In the genomic region with DNA sequence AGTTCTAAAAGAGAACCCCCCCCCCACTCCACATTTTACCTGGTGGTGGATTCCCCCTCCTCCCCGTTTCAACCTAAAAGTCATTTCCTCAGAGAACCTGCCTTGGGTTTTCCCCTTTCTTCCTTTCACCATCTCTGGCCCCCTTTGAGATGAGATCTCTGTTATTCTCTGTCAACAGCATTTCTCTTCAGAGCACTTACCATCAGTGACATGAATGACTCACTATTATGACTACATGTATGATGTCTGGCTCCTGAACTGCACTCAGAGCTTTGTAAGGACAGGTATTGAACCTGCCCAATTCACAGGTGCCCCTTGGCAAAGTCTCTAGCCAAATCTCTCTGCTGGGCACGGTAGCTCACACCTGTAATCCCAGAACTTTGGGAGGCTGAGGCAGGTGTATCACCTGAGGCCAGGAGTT, we compare ENCODE assay signal across 11 cellular contexts.
DNase-seq lines count a peak whose midpoint lies in the region; ATAC-seq, FAIRE-seq and TF ChIP-seq lines count a peak whose summit lies in the region.
"Had no signal": no experiment of that assay in that cellular context is flagged by ENCODE, and none has a peak within 500 bp of the region (broad histone marks: within the 10 kb centered on the region; RNA-seq: fewer than 3 reads in every experiment).

No MANE protein-coding gene starts in this region.

- H3K4me3 ChIP-seq in keratinocyte (ENCODE audit: control insufficient read depth in 2 of 3, extremely low read depth in 1 of 3, insufficient read depth in 2 of 3, low read depth in 1 of 3, low read length in 3 of 3): no peak overlapping the region
- H3K4me3 ChIP-seq: adrenal gland had no signal

- no peak for FAIRE-seq in keratinocyte (lab: Jason Lieb, UNC)
- FAIRE-seq: endometrium had no signal

- intact Hi-C loops in CD4-positive, alpha-beta T cell (cut with DNase I, micrococcal nuclease): no loop called here
- intact Hi-C loops in left ventricle myocardium superior (cut with micrococcal nuclease): no loop called here

- peak; percentile 89 for ATAC-seq in CD4-positive, alpha-beta T cell (ENCODE audit: poor library complexity)
- ATAC-seq in GM19351 (IDR thresholded peaks at IDR 0.05; ENCODE audit: unreplicated experiment): peak; percentile 61
- no peak for ATAC-seq in left ventricle myocardium superior
- no peak for ATAC-seq in GM21381 (IDR thresholded peaks at IDR 0.05; ENCODE audit: unreplicated experiment)

- no peaks in the 10 kb centered on the region for H3K9me3 ChIP-seq in CD4-positive, alpha-beta T cell (ENCODE audit: control insufficient read depth, low read length)
- H3K9me3 ChIP-seq in keratinocyte (ENCODE audit: control insufficient read depth, low read depth, low read length): no peaks in the 10 kb centered on the region
- H3K9me3 ChIP-seq: adrenal gland had no signal

- H3K27ac Mint-ChIP-seq in CD4-positive, alpha-beta T cell: peak overlapping the region; percentile 78
- H3K27ac Mint-ChIP-seq in activated CD4-positive, alpha-beta memory T cell treated with anti-CD3 and anti-CD28 coated beads, Interleukin-2, amount 10 ng/mL, durations not matched to agents 7 days and 5 days: peak overlapping the region; percentile 22

- H3K4me2 ChIP-seq in keratinocyte (ENCODE audit: control insufficient read depth, extremely low read depth, insufficient read depth, low read depth, low read length): no peak overlapping the region

- no peaks in the 10 kb centered on the region for H3K27me3 Mint-ChIP-seq in CD4-positive, alpha-beta T cell
- no peaks in the 10 kb centered on the region for H3K27me3 Mint-ChIP-seq in activated CD4-positive, alpha-beta memory T cell treated with anti-CD3 and anti-CD28 coated beads, Interleukin-2, amount 10 ng/mL, durations not matched to agents 7 days and 5 days

- peaks cover 12% of the 10 kb centered on the region for H3K4me1 Mint-ChIP-seq in CD4-positive, alpha-beta T cell (ENCODE audit: low read depth)
- peaks cover 8% of the 10 kb centered on the region for H3K4me1 Mint-ChIP-seq in activated CD4-positive, alpha-beta memory T cell treated with anti-CD3 and anti-CD28 coated beads, Interleukin-2, amount 10 ng/mL, durations not matched to agents 7 days and 5 days

- no peaks in the 10 kb centered on the region for H3K36me3 Mint-ChIP-seq in CD4-positive, alpha-beta T cell (ENCODE audit: low read depth)
- no peaks in the 10 kb centered on the region for H3K36me3 Mint-ChIP-seq in activated CD4-positive, alpha-beta memory T cell treated with anti-CD3 and anti-CD28 coated beads, Interleukin-2, amount 10 ng/mL, durations not matched to agents 7 days and 5 days (ENCODE audit: low read depth)

- no peaks in the 10 kb centered on the region for H3K9me1 ChIP-seq in keratinocyte (ENCODE audit: control insufficient read depth, extremely low read depth, insufficient read depth, low read length)

- no peak for TF ChIP-seq CTCF in CD4-positive, alpha-beta T cell (IDR thresholded peaks at IDR 0.05)
- TF ChIP-seq CTCF in keratinocyte (optimal IDR thresholded peaks at IDR 0.05 in 1 of 3, IDR thresholded peaks at IDR 0.05 in 1 of 3, conservative IDR thresholded peaks at IDR 0.05 in 1 of 3; ENCODE audit: extremely low read depth in 1 of 3, insufficient read depth in 2 of 3, low read length in 3 of 3): no peak

- H2AFZ ChIP-seq in keratinocyte (ENCODE audit: control insufficient read depth, low read length): no peak overlapping the region

- no peak overlapping the region for H3K4me3 Mint-ChIP-seq in CD4-positive, alpha-beta T cell
- H3K4me3 Mint-ChIP-seq in activated CD4-positive, alpha-beta memory T cell treated with anti-CD3 and anti-CD28 coated beads, Interleukin-2, amount 10 ng/mL, durations not matched to agents 7 days and 5 days: no peak overlapping the region

- POLR2A ChIA-PET in CD4-positive, alpha-beta T cell (lab: Charles Lee): no interaction called here
- POLR2A ChIA-PET in activated CD4-positive, alpha-beta memory T cell treated with anti-CD3 and anti-CD28 coated beads, Interleukin-2, amount 10 ng/mL, durations not matched to agents 7 days and 5 days (lab: Charles Lee): no interaction called here

- H3K36me3 ChIP-seq in keratinocyte (ENCODE audit: control insufficient read depth in 2 of 2, extremely low read depth in 1 of 2, insufficient read depth in 2 of 2, low read length in 2 of 2): no peaks in the 10 kb centered on the region
- H3K36me3 ChIP-seq: adrenal gland had no signal

- no peak overlapping the region for H3K9ac ChIP-seq in keratinocyte (ENCODE audit: control insufficient read depth, extremely low read depth, insufficient read depth, low read length)

- no peak overlapping the region for H3K27ac ChIP-seq in CD4-positive, alpha-beta T cell (ENCODE audit: low read depth, low read length)
- no peak overlapping the region for H3K27ac ChIP-seq in keratinocyte (ENCODE audit: control insufficient read depth, insufficient read depth, low read length)
- H3K27ac ChIP-seq: adrenal gland had no signal

- no peaks in the 10 kb centered on the region for H3K27me3 ChIP-seq in CD4-positive, alpha-beta T cell (ENCODE audit: control insufficient read depth, insufficient read depth, low read length)
- H3K27me3 ChIP-seq in keratinocyte (ENCODE audit: control insufficient read depth, extremely low read depth, insufficient read depth, low read length): no peaks in the 10 kb centered on the region
- H3K27me3 ChIP-seq: adrenal gland had no signal

- no peaks in the 10 kb centered on the region for H4K20me1 ChIP-seq in keratinocyte (ENCODE audit: control insufficient read depth, extremely low read depth, insufficient read depth, low read length)

- CTCF ChIA-PET in CD4-positive, alpha-beta T cell (lab: Charles Lee): no interaction called here
- CTCF ChIA-PET in activated CD4-positive, alpha-beta memory T cell treated with anti-CD3 and anti-CD28 coated beads, Interleukin-2, amount 10 ng/mL, durations not matched to agents 7 days and 5 days (lab: Charles Lee): no interaction called here

- peak in 3 of 10 experiments; percentile 0 to 15 (median 2) for DNase-seq in CD4-positive, alpha-beta T cell
- DNase-seq in activated CD4-positive, alpha-beta memory T cell treated with anti-CD3 and anti-CD28 coated beads, Interleukin-2, amount 10 ng/mL, durations not matched to agents 7 days and 5 days: no peak
- peak; percentile 19 for DNase-seq in keratinocyte (ENCODE audit: low read depth, low spot score)
- DNase-seq in DMS153 treated with DMSO at 0.1 percent for 48 hours (lab: John Stamatoyannopoulos, UW; ENCODE audit: unreplicated experiment): no peak
- DNase-seq in superior temporal gyrus (ENCODE audit: extremely low spot score): no peak
- no peak for DNase-seq in left ventricle myocardium superior
- DNase-seq: adrenal gland, NCI-H69 had no signal

- dilution Hi-C loops in keratinocyte (cut with MboI; ENCODE audit: extremely low pct_ligation_motif_present, low sequenced_read_pairs): no loop called here

- no peaks in the 10 kb centered on the region for H3K4me1 ChIP-seq in keratinocyte (ENCODE audit: control insufficient read depth, extremely low read depth, insufficient read depth, low read length)
- H3K4me1 ChIP-seq: adrenal gland had no signal

- H3K79me2 ChIP-seq in keratinocyte (ENCODE audit: control insufficient read depth, insufficient read depth, low read length): no peaks in the 10 kb centered on the region

- no peaks in the 10 kb centered on the region for H3K9me3 Mint-ChIP-seq in CD4-positive, alpha-beta T cell
- no peaks in the 10 kb centered on the region for H3K9me3 Mint-ChIP-seq in activated CD4-positive, alpha-beta memory T cell treated with anti-CD3 and anti-CD28 coated beads, Interleukin-2, amount 10 ng/mL, durations not matched to agents 7 days and 5 days

Comparison
In these comparisons a context has a peak if more than half of its experiments do, and no peak if none do; other contexts are left out.
1. ATAC-seq: peak in CD4-positive, alpha-beta T cell (single experiment) and GM19351 (single experiment); none in left ventricle myocardium superior (single experiment) and GM21381 (single experiment).